Comparison of ENCODE assay signal across 18 cellular contexts in genomic region chr7:104779888-104780287, GRCh38.
"Had no signal": no experiment of that assay in that cellular context is flagged by ENCODE, and none has a peak within 500 bp of the region (broad histone marks: within the 10 kb centered on the region; RNA-seq: fewer than 3 reads in every experiment).

No MANE protein-coding gene starts in this region.

- ATAC-seq: left lobe of liver; mucosa of descending colon; right cardiac atrium; stimulated activated effector memory CD8-positive, alpha-beta T cell treated with anti-CD3 and anti-CD28 coated beads, Interleukin-12 subunit alpha, Interleukin-12 subunit beta, amount 100 ng/mL, for 72 hours had no signal

- DNase-seq: dorsolateral prefrontal cortex; effector CD4-positive, alpha-beta T cell; hypothalamus; immature natural killer cell; islet precursor cell; kidney glomerular epithelial cell; mucosa of descending colon; naive B cell; right cardiac atrium; sigmoid colon; stimulated activated CD4-positive, alpha-beta T cell treated with anti-CD3 and anti-CD28 coated beads, Interleukin-2, amount 100 ng/mL, for 24 hours; stimulated activated CD4-positive, alpha-beta T cell treated with anti-CD3 and anti-CD28 coated beads, Interleukin-4, amount 100 ng/mL, for 24 hours; stimulated activated naive CD4-positive, alpha-beta T cell treated with Interleukin-2 at 50 U/mL for 16 hours; stomach; thyroid gland; trophoblast cell had no signal
